17 cellular contexts compared by ENCODE assay signal in the genomic region with DNA sequence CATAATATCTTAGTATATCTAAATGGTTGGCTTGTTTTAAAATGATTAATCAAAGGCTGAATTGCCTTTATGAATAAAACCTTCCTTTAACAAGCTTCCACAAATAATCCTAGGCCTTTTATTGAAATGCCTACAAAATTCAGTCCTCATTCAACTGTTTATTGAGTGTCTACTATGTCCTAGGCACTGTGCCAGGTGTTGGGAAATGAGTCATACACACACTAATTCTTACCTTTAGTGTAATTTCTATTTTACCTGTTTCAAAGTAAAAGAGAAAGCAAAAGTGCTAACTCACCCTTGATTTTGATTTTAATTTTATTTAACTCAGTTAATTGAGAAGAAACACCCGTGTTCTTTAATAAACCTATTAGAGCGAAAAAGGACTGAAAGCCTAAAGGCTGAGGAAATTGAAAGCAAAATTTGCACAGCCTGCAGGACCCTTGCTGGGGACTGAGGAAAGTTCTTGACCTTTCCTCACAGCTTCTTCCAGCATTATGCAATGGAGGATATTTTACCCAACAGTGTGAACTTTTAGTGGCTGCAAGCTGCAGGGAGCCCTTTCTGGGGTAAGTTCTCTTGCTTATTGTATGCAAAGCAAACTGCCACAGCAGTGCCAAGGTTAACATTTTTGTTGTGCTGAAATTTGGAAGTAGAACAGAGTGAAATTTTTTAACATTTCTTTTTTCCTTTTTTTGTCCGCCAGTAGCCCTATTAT.
"Had no signal": no experiment of that assay in that cellular context is flagged by ENCODE, and none has a peak within 500 bp of the region (broad histone marks: within the 10 kb centered on the region; RNA-seq: fewer than 3 reads in every experiment).

No MANE protein-coding gene starts in this region.

- H3K27me3 Mint-ChIP-seq: activated naive CD8-positive, alpha-beta T cell treated with anti-CD3 and anti-CD28 coated beads, Interleukin-2, amount 50 U/mL, for 24 hours; natural killer cell treated with Interleukin-12 subunit alpha and Interleukin-12 subunit beta and Interleukin-15 and Interleukin-18, amount 100 ng/mL, for 72 hours; type B pancreatic cell had no signal

- H3K27ac ChIP-seq: coronary artery, esophagus muscularis mucosa, left ventricle myocardium inferior, suprapubic skin, VCaP had no signal

- H3K9me3 Mint-ChIP-seq: natural killer cell treated with Interleukin-12 subunit alpha and Interleukin-12 subunit beta and Interleukin-15 and Interleukin-18, amount 100 ng/mL, for 72 hours had no signal

- DNase-seq: activated naive CD4-positive, alpha-beta T cell; activated naive CD8-positive, alpha-beta T cell treated with anti-CD3 and anti-CD28 coated beads, Interleukin-2, amount 50 U/mL, for 24 hours; activated T-cell treated with anti-CD3 and anti-CD28 coated beads for 4 hours; aorta; left ventricle myocardium inferior; posterior cingulate gyrus; retina; stimulated activated CD4-positive, alpha-beta T cell treated with anti-CD3 and anti-CD28 coated beads, Interleukin-4, amount 100 ng/mL, for 1 hour; stimulated activated naive CD8-positive, alpha-beta T cell treated with anti-CD3 and anti-CD28 coated beads, Interleukin-15, Interleukin-2, amounts not matched to agents 100 U/mL and 50 U/mL, for 24 hours; T-helper 1 cell; T1000 had no signal

- H3K4me1 Mint-ChIP-seq: activated naive CD8-positive, alpha-beta T cell treated with anti-CD3 and anti-CD28 coated beads, Interleukin-2, amount 50 U/mL, for 24 hours had no signal

- H3K27ac Mint-ChIP-seq: activated naive CD8-positive, alpha-beta T cell treated with anti-CD3 and anti-CD28 coated beads, Interleukin-2, amount 50 U/mL, for 24 hours; natural killer cell treated with Interleukin-12 subunit alpha and Interleukin-12 subunit beta and Interleukin-15 and Interleukin-18, amount 100 ng/mL, for 72 hours; type B pancreatic cell had no signal

- H3K4me3 ChIP-seq: coronary artery, esophagus muscularis mucosa, left ventricle myocardium inferior, suprapubic skin had no signal

- H3K4me1 ChIP-seq: esophagus muscularis mucosa, suprapubic skin had no signal

- ATAC-seq: activated naive CD8-positive, alpha-beta T cell treated with anti-CD3 and anti-CD28 coated beads, Interleukin-2, amount 50 U/mL, for 24 hours; natural killer cell treated with Interleukin-12 subunit alpha and Interleukin-12 subunit beta and Interleukin-15 and Interleukin-18, amount 100 ng/mL, for 72 hours; stimulated activated naive CD8-positive, alpha-beta T cell treated with anti-CD3 and anti-CD28 coated beads, Interleukin-15, Interleukin-2, amounts not matched to agents 100 U/mL and 50 U/mL, for 24 hours had no signal

- H3K27me3 ChIP-seq: esophagus muscularis mucosa, suprapubic skin had no signal

- H3K4me3 Mint-ChIP-seq: activated naive CD8-positive, alpha-beta T cell treated with anti-CD3 and anti-CD28 coated beads, Interleukin-2, amount 50 U/mL, for 24 hours; natural killer cell treated with Interleukin-12 subunit alpha and Interleukin-12 subunit beta and Interleukin-15 and Interleukin-18, amount 100 ng/mL, for 72 hours; type B pancreatic cell had no signal

- H3K9me3 ChIP-seq: esophagus muscularis mucosa, suprapubic skin had no signal
